ENCODE assay signal across 17 cellular contexts in the genomic region with DNA sequence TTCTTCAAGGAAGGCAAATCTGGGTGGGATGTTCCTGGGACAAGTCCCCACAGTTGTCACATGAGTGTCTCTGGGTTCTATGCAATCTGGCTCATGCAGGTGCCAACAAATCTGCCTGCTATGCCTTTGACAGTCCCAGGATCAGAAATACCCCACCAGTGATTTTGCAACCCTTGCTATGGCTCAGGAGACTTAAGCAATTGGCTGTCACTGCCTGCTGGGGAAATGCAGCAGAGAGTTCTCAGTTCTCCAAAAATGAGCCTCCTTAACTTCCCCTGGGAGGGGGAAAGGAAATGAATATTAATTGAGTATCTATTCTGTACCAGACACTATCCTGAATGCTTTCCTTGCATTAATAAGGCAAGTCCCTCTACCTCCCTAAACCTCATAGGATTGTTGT. TPM values are rescaled to one million over a fixed set of nuclear protein-coding genes. Genes with fewer than 3 reads are reported as not detected.
"Had no signal": no experiment of that assay in that cellular context is flagged by ENCODE, and none has a peak within 500 bp of the region (broad histone marks: within the 10 kb centered on the region; RNA-seq: fewer than 3 reads in every experiment).

No MANE protein-coding gene starts in this region.

- H3K4me3 ChIP-seq: cardiac muscle cell, dorsolateral prefrontal cortex, gastrocnemius medialis, heart left ventricle, mucosa of descending colon, pancreas, uterus had no signal

- DNase-seq: activated CD4-positive, alpha-beta memory T cell treated with anti-CD3 and anti-CD28 coated beads for 36 hours; activated CD4-positive, alpha-beta T cell treated with anti-CD3 and anti-CD28 coated beads for 36 hours; activated effector memory CD4-positive, alpha-beta T cell treated with Interleukin-2 at 50 U/mL for 16 hours; activated naive CD4-positive, alpha-beta T cell treated with anti-CD3 and anti-CD28 coated beads, Interleukin-2, amount 50 U/mL, for 16 hours; activated T-cell treated with anti-CD3 and anti-CD28 coated beads, Interleukin-2, amount 50 U/mL, for 24 hours; dorsolateral prefrontal cortex; erythroblast; gastrocnemius medialis; heart left ventricle; mucosa of descending colon; naive thymus-derived CD8-positive, alpha-beta T cell; pancreas; stimulated activated CD4-positive, alpha-beta T cell treated with anti-CD3 and anti-CD28 coated beads, Interleukin-12 subunit alpha, Interleukin-12 subunit beta, amount 100 ng/mL, for 4 hours; uterus had no signal

- H3K27me3 ChIP-seq: cardiac muscle cell, gastrocnemius medialis, pancreas, uterus had no signal

- H3K27me3 Mint-ChIP-seq: activated CD4-positive, alpha-beta memory T cell treated with anti-CD3 and anti-CD28 coated beads for 36 hours; activated CD4-positive, alpha-beta T cell treated with anti-CD3 and anti-CD28 coated beads for 36 hours had no signal

- H3K4me1 ChIP-seq: gastrocnemius medialis, pancreas, uterus had no signal

- H3K4me1 Mint-ChIP-seq: activated CD4-positive, alpha-beta T cell treated with anti-CD3 and anti-CD28 coated beads for 36 hours; memory B cell; naive thymus-derived CD8-positive, alpha-beta T cell; stimulated activated effector memory CD8-positive, alpha-beta T cell treated with anti-CD3 and anti-CD28 coated beads, Interleukin-12 subunit alpha, Interleukin-12 subunit beta, amount 100 ng/mL, for 72 hours had no signal

- H3K9me3 ChIP-seq: gastrocnemius medialis, heart left ventricle, mucosa of descending colon, pancreas, uterus had no signal

- H3K27ac Mint-ChIP-seq: activated CD4-positive, alpha-beta memory T cell treated with anti-CD3 and anti-CD28 coated beads for 36 hours; activated CD4-positive, alpha-beta T cell treated with anti-CD3 and anti-CD28 coated beads for 36 hours; activated T-cell treated with anti-CD3 and anti-CD28 coated beads, Interleukin-2, amount 50 U/mL, for 24 hours; memory B cell; naive thymus-derived CD8-positive, alpha-beta T cell; stimulated activated effector memory CD8-positive, alpha-beta T cell treated with anti-CD3 and anti-CD28 coated beads, Interleukin-12 subunit alpha, Interleukin-12 subunit beta, amount 100 ng/mL, for 72 hours had no signal

- H3K36me3 ChIP-seq: cardiac muscle cell, gastrocnemius medialis, heart left ventricle, pancreas, uterus had no signal

- H3K4me3 Mint-ChIP-seq: activated CD4-positive, alpha-beta memory T cell treated with anti-CD3 and anti-CD28 coated beads for 36 hours; activated CD4-positive, alpha-beta T cell treated with anti-CD3 and anti-CD28 coated beads for 36 hours; activated T-cell treated with anti-CD3 and anti-CD28 coated beads, Interleukin-2, amount 50 U/mL, for 24 hours; memory B cell; naive thymus-derived CD8-positive, alpha-beta T cell; stimulated activated effector memory CD8-positive, alpha-beta T cell treated with anti-CD3 and anti-CD28 coated beads, Interleukin-12 subunit alpha, Interleukin-12 subunit beta, amount 100 ng/mL, for 72 hours had no signal

- H3K36me3 Mint-ChIP-seq: activated CD4-positive, alpha-beta memory T cell treated with anti-CD3 and anti-CD28 coated beads for 36 hours; memory B cell; naive thymus-derived CD8-positive, alpha-beta T cell; stimulated activated effector memory CD8-positive, alpha-beta T cell treated with anti-CD3 and anti-CD28 coated beads, Interleukin-12 subunit alpha, Interleukin-12 subunit beta, amount 100 ng/mL, for 72 hours had no signal

- ATAC-seq: activated CD4-positive, alpha-beta T cell treated with anti-CD3 and anti-CD28 coated beads for 36 hours; gastrocnemius medialis; mucosa of descending colon; naive thymus-derived CD8-positive, alpha-beta T cell; stimulated activated effector memory CD8-positive, alpha-beta T cell treated with anti-CD3 and anti-CD28 coated beads, Interleukin-12 subunit alpha, Interleukin-12 subunit beta, amount 100 ng/mL, for 72 hours had no signal

- H3K9me3 Mint-ChIP-seq: activated CD4-positive, alpha-beta memory T cell treated with anti-CD3 and anti-CD28 coated beads for 36 hours; activated T-cell treated with anti-CD3 and anti-CD28 coated beads, Interleukin-2, amount 50 U/mL, for 24 hours; memory B cell; naive thymus-derived CD8-positive, alpha-beta T cell; stimulated activated effector memory CD8-positive, alpha-beta T cell treated with anti-CD3 and anti-CD28 coated beads, Interleukin-12 subunit alpha, Interleukin-12 subunit beta, amount 100 ng/mL, for 72 hours had no signal

- H3K27ac ChIP-seq: cardiac muscle cell, dorsolateral prefrontal cortex, gastrocnemius medialis, heart left ventricle, pancreas, uterus had no signal

RNA-seq across cellular contexts. Expression of a gene that starts 30.3 kb away (rescaled TPM):
- total RNA-seq: activated CD4-positive, alpha-beta memory T cell treated with anti-CD3 and anti-CD28 coated beads for 36 hours; activated CD4-positive, alpha-beta T cell treated with anti-CD3 and anti-CD28 coated beads for 36 hours had no signal
